19 cellular contexts compared by ENCODE assay signal in genomic region chr16:66846831-66847230, GRCh38. TPM values are rescaled to one million over a fixed set of nuclear protein-coding genes. Genes with fewer than 3 reads are reported as not detected.
A peak's percentile ranks its signal among the peaks of the same experiment; 100 is the strongest.
DNase-seq lines count a peak whose midpoint lies in the region; ATAC-seq and TF ChIP-seq lines count a peak whose summit lies in the region.
"Had no signal": no experiment of that assay in that cellular context is flagged by ENCODE, and none has a peak within 500 bp of the region (broad histone marks: within the 10 kb centered on the region; RNA-seq: fewer than 3 reads in every experiment).

No MANE protein-coding gene starts in this region.

- H3K36me3 Mint-ChIP-seq in activated CD8-positive, alpha-beta memory T cell treated with anti-CD3 and anti-CD28 coated beads, Interleukin-2, amount 10 ng/mL, durations not matched to agents 7 days and 5 days = no peaks in the 10 kb centered on the region
- H3K36me3 Mint-ChIP-seq in endodermal cell (ENCODE audit: low read depth) (no peaks in the 10 kb centered on the region), chondrocyte (ENCODE audit: low read depth) (peaks cover 6% of the 10 kb centered on the region)

- TF ChIP-seq CTCF in endodermal cell (conservative IDR thresholded peaks at IDR 0.05) = no peak
- no peak for TF ChIP-seq CTCF in chondrocyte (IDR thresholded peaks at IDR 0.05)

- peaks cover 38% of the 10 kb centered on the region for H3K27me3 Mint-ChIP-seq in activated CD8-positive, alpha-beta memory T cell treated with anti-CD3 and anti-CD28 coated beads, Interleukin-2, amount 10 ng/mL, durations not matched to agents 7 days and 5 days
- H3K27me3 Mint-ChIP-seq in endodermal cell (ENCODE audit: insufficient read depth) (peaks cover 67% of the 10 kb centered on the region), chondrocyte (ENCODE audit: low read depth) (peaks cover 24% of the 10 kb centered on the region)

- H3K27me3 ChIP-seq in BLaER1 treated with 17β-estradiol and CSF1 and Interleukin-3, amounts not matched to agents 10 nM and 100 nM = peaks cover 35 to 49% (median 43%) of the 10 kb centered on the region in 11 experiments
- H3K27me3 ChIP-seq in endodermal cell (ENCODE audit: control insufficient read depth, insufficient read depth, low read length, poor library complexity, severe bottlenecking) (peaks cover 68% of the 10 kb centered on the region), aorta (ENCODE audit: control insufficient read depth in 1 of 2, insufficient read depth in 2 of 2, low read length in 1 of 2) (no peaks in the 10 kb centered on the region)

- CTCF ChIA-PET in activated CD8-positive, alpha-beta memory T cell treated with anti-CD3 and anti-CD28 coated beads, Interleukin-2, amount 10 ng/mL, durations not matched to agents 7 days and 5 days (lab: Charles Lee) = interaction anchor here (0.9 to 6.1 kb wide), 3 partner anchors 10 to 21 kb away, joined by 3 to 46 read pairs (median 6); partner anchors contain the start of gene NAE1

- H3K27ac Mint-ChIP-seq in activated CD8-positive, alpha-beta memory T cell treated with anti-CD3 and anti-CD28 coated beads, Interleukin-2, amount 10 ng/mL, durations not matched to agents 7 days and 5 days = no peak overlapping the region
- H3K27ac Mint-ChIP-seq in endodermal cell (no peak overlapping the region), chondrocyte (ENCODE audit: unreplicated experiment) (no peak overlapping the region)
- H3K27ac Mint-ChIP-seq: CD4-positive, alpha-beta T cell had no signal

- no peaks in the 10 kb centered on the region for H3K36me3 ChIP-seq in BLaER1 treated with 17β-estradiol and CSF1 and Interleukin-3, amounts not matched to agents 10 nM and 100 nM
- H3K36me3 ChIP-seq in endodermal cell (ENCODE audit: control insufficient read depth, insufficient read depth, low read length) = no peaks in the 10 kb centered on the region
- H3K36me3 ChIP-seq in aorta (ENCODE audit: control insufficient read depth in 1 of 2, insufficient read depth in 2 of 2, low read length in 1 of 2) = no peaks in the 10 kb centered on the region
- H3K36me3 ChIP-seq: HAP-1 had no signal

- no peaks in the 10 kb centered on the region for H3K9me3 ChIP-seq in BLaER1 treated with 17β-estradiol and CSF1 and Interleukin-3, amounts not matched to agents 10 nM and 100 nM (replicated peaks in 1 of 11)
- H3K9me3 ChIP-seq in endodermal cell (ENCODE audit: control insufficient read depth, low read length) = no peaks in the 10 kb centered on the region
- no peaks in the 10 kb centered on the region for H3K9me3 ChIP-seq in aorta (ENCODE audit: control insufficient read depth, low read length)
- H3K9me3 ChIP-seq: HAP-1 had no signal

- no peak overlapping the region for H3K9ac ChIP-seq in BLaER1 treated with 17β-estradiol and CSF1 and Interleukin-3, amounts not matched to agents 10 nM and 100 nM
- no peak overlapping the region for H3K9ac ChIP-seq in endodermal cell (ENCODE audit: extremely low read depth, low read length, poor library complexity, severe bottlenecking)

- no peak overlapping the region for H3K4me3 Mint-ChIP-seq in activated CD8-positive, alpha-beta memory T cell treated with anti-CD3 and anti-CD28 coated beads, Interleukin-2, amount 10 ng/mL, durations not matched to agents 7 days and 5 days
- no peak overlapping the region for H3K4me3 Mint-ChIP-seq in endodermal cell
- H3K4me3 Mint-ChIP-seq in chondrocyte (ENCODE audit: unreplicated experiment) = no peak overlapping the region

- peaks cover 0 to 7% (median 0%) of the 10 kb centered on the region in 11 experiments; a peak in 3 of 22 replicates for H4K20me1 ChIP-seq in BLaER1 treated with 17β-estradiol and CSF1 and Interleukin-3, amounts not matched to agents 10 nM and 100 nM

- WGBS in endodermal cell (ENCODE audit: insufficient coverage in 1 of 2, insufficient read length in 1 of 2), 2 experiments = 92 to 95% methylated on average over 5 to 6 of the region's 6 CpGs
- 96% methylated on average over 6 of the region's 6 CpGs for WGBS in aorta, 2 donors

- peak; percentile 34 for DNase-seq in activated CD8-positive, alpha-beta memory T cell treated with anti-CD3 and anti-CD28 coated beads, Interleukin-2, amount 50 U/mL, for 48 hours
- DNase-seq in activated CD8-positive, alpha-beta memory T cell treated with anti-CD3 and anti-CD28 coated beads, Interleukin-2, amount 10 ng/mL, durations not matched to agents 7 days and 5 days = no peak
- DNase-seq in endodermal cell (peak; percentile 27), aorta (peak; percentile 9 to 57), iPS-NIHi11 (ENCODE audit: low spot score) (no peak), chondrocyte (ENCODE audit: low spot score) (no peak)
- DNase-seq: 8988T; AML-193; C1 segment of cervical spinal cord; Calu3; CD4-positive, alpha-beta T cell; DMS 273 treated with DMSO at 0.1 percent for 48 hours; DMS79; GOT3 had no signal

- intact Hi-C loops in aorta (cut with DNase I) = no loop called here

- no peak for ATAC-seq in activated CD8-positive, alpha-beta memory T cell treated with anti-CD3 and anti-CD28 coated beads, Interleukin-2, amount 10 ng/mL, durations not matched to agents 7 days and 5 days
- no peak for ATAC-seq in aorta (ENCODE audit: low FRiP score)
- ATAC-seq: HepG2 had no signal

- peak overlapping the region in 9 of 11 experiments; percentile 6 to 84 (median 64); a peak in 15 of 22 replicates for H3K4me2 ChIP-seq in BLaER1 treated with 17β-estradiol and CSF1 and Interleukin-3, amounts not matched to agents 10 nM and 100 nM

- no peak overlapping the region for H3K27ac ChIP-seq in BLaER1 treated with 17β-estradiol and CSF1 and Interleukin-3, amounts not matched to agents 10 nM and 100 nM
- H3K27ac ChIP-seq in endodermal cell (ENCODE audit: low read depth, low read length) (no peak overlapping the region), aorta (ENCODE audit: low read depth in 1 of 2, low read length in 2 of 2) (no peak overlapping the region)

- H3K9me3 Mint-ChIP-seq in activated CD8-positive, alpha-beta memory T cell treated with anti-CD3 and anti-CD28 coated beads, Interleukin-2, amount 10 ng/mL, durations not matched to agents 7 days and 5 days (ENCODE audit: low read depth) = no peaks in the 10 kb centered on the region
- H3K9me3 Mint-ChIP-seq in endodermal cell (no peaks in the 10 kb centered on the region), chondrocyte (ENCODE audit: low read depth) (no peaks in the 10 kb centered on the region)
- H3K9me3 Mint-ChIP-seq: CD4-positive, alpha-beta T cell had no signal

- H3K4me1 Mint-ChIP-seq in activated CD8-positive, alpha-beta memory T cell treated with anti-CD3 and anti-CD28 coated beads, Interleukin-2, amount 10 ng/mL, durations not matched to agents 7 days and 5 days = peaks cover 20% of the 10 kb centered on the region
- peaks cover 2% of the 10 kb centered on the region for H3K4me1 Mint-ChIP-seq in endodermal cell
- peaks cover 25% of the 10 kb centered on the region for H3K4me1 Mint-ChIP-seq in chondrocyte (ENCODE audit: low read depth)

- no peak overlapping the region for H3K4me3 ChIP-seq in BLaER1 treated with 17β-estradiol and CSF1 and Interleukin-3, amounts not matched to agents 10 nM and 100 nM
- no peak overlapping the region for H3K4me3 ChIP-seq in endodermal cell (ENCODE audit: low read length)
- H3K4me3 ChIP-seq in aorta (ENCODE audit: low read length in 2 of 2) = no peak overlapping the region
- H3K4me3 ChIP-seq: HAP-1 had no signal

- peaks cover 25 to 48% (median 43%) of the 10 kb centered on the region in 10 experiments for H3K4me1 ChIP-seq in BLaER1 treated with 17β-estradiol and CSF1 and Interleukin-3, amounts not matched to agents 10 nM and 100 nM
- H3K4me1 ChIP-seq in endodermal cell (ENCODE audit: control insufficient read depth, insufficient read depth, low read length) (no peaks in the 10 kb centered on the region), aorta (ENCODE audit: control insufficient read depth in 1 of 2, insufficient read depth in 2 of 2, low read length in 2 of 2) (no peaks in the 10 kb centered on the region)
- H3K4me1 ChIP-seq: HAP-1 had no signal

RNA-seq across cellular contexts. Expression of gene CA7, which starts 2.6 kb away (rescaled TPM):
- not detected for total RNA-seq in activated CD8-positive, alpha-beta memory T cell treated with anti-CD3 and anti-CD28 coated beads, Interleukin-2, amount 10 ng/mL, durations not matched to agents 7 days and 5 days
- not detected for total RNA-seq in endodermal cell
- polyA plus RNA-seq in endodermal cell (2013, experiment 1 of 2) = 0.36 TPM
- polyA plus RNA-seq in endodermal cell (2013, experiment 2 of 2) = not detected
- total RNA-seq in aorta = not detected
- polyA plus RNA-seq in aorta = 10 to 100 TPM in 1 of 2 donors, not detected in 1; 12.8 TPM
- total RNA-seq in chondrocyte = not detected in 3 replicates
- total RNA-seq: Calu3; CD4-positive, alpha-beta T cell; G401; HepG2; HT1080 had no signal
- polyA plus RNA-seq: HepG2 had no signal

RNA-seq across cellular contexts. Expression of gene NAE1, which starts 16.1 kb away (rescaled TPM):
- total RNA-seq in activated CD8-positive, alpha-beta memory T cell treated with anti-CD3 and anti-CD28 coated beads, Interleukin-2, amount 10 ng/mL, durations not matched to agents 7 days and 5 days = 10 to 100 TPM; 81.1 to 88.5 TPM
- total RNA-seq in endodermal cell (100 to 1,000 TPM; 129 to 166 TPM), aorta (10 to 100 TPM; 40.8 to 46.2 TPM), chondrocyte (46.7 to 51.4 TPM (median 47.8 TPM) in 3 replicates)
- polyA plus RNA-seq in endodermal cell (2013, experiment 1 of 2) = 141 TPM
- polyA plus RNA-seq in endodermal cell (2013, experiment 2 of 2) = 140 TPM
- polyA plus RNA-seq in aorta = 10 to 100 TPM; 41.7 to 42.9 TPM

RNA-seq across cellular contexts. Expression of gene PDP2, which starts 33.5 kb away (rescaled TPM):
- total RNA-seq in activated CD8-positive, alpha-beta memory T cell treated with anti-CD3 and anti-CD28 coated beads, Interleukin-2, amount 10 ng/mL, durations not matched to agents 7 days and 5 days = 10 to 100 TPM; 29.2 to 33.3 TPM
- 10 to 100 TPM; 23.1 to 31.5 TPM for total RNA-seq in endodermal cell
- 11.4 TPM for polyA plus RNA-seq in endodermal cell (2013, experiment 1 of 2)
- 12.5 TPM for polyA plus RNA-seq in endodermal cell (2013, experiment 2 of 2)
- 10 to 100 TPM in 1 of 2 donors, 1 to 10 TPM in 1; 8.9 to 10.9 TPM for total RNA-seq in aorta
- polyA plus RNA-seq in aorta = 1 to 10 TPM; 2.1 to 2.5 TPM
- 8.5 to 9.2 TPM (median 9.0 TPM) in 3 replicates for total RNA-seq in chondrocyte

RNA-seq across cellular contexts. Expression of gene TERB1, which starts 45.4 kb away (rescaled TPM):
- under 1 TPM in 1 of 2 experiments, not detected in 1; 0.47 TPM for total RNA-seq in activated CD8-positive, alpha-beta memory T cell treated with anti-CD3 and anti-CD28 coated beads, Interleukin-2, amount 10 ng/mL, durations not matched to agents 7 days and 5 days
- not detected for total RNA-seq in endodermal cell
- not detected for polyA plus RNA-seq in endodermal cell (2013, experiment 1 of 2)
- not detected for polyA plus RNA-seq in endodermal cell (2013, experiment 2 of 2)
- total RNA-seq in aorta = not detected
- not detected for polyA plus RNA-seq in aorta
- total RNA-seq in chondrocyte = not detected in 3 replicates
- total RNA-seq: G401, HepG2, HT1080 had no signal
- polyA plus RNA-seq: HepG2 had no signal

Comparison
In these comparisons a context has a peak if more than half of its experiments do, and no peak if none do; other contexts are left out.
1. DNase-seq: peak in activated CD8-positive, alpha-beta memory T cell treated with anti-CD3 and anti-CD28 coated beads, Interleukin-2, amount 50 U/mL, for 48 hours (single experiment), endodermal cell (single experiment) and aorta (2 of 2); none in activated CD8-positive, alpha-beta memory T cell treated with anti-CD3 and anti-CD28 coated beads, Interleukin-2, amount 10 ng/mL, durations not matched to agents 7 days and 5 days (single experiment), iPS-NIHi11 (single experiment) and chondrocyte (single experiment).